ENCODE assay signal across 1 cellular context in genomic region chr14:23610815-23611289, GRCh38.
TF ChIP-seq lines count a peak whose summit lies in the region.

No MANE protein-coding gene starts in this region.

TF ChIP-seq in HepG2, 621 proteins besides CTCF, POLR2A, EP300 and RAD21 (continued from another document and continues in another):
- TF ChIP-seq, protein P1, sequence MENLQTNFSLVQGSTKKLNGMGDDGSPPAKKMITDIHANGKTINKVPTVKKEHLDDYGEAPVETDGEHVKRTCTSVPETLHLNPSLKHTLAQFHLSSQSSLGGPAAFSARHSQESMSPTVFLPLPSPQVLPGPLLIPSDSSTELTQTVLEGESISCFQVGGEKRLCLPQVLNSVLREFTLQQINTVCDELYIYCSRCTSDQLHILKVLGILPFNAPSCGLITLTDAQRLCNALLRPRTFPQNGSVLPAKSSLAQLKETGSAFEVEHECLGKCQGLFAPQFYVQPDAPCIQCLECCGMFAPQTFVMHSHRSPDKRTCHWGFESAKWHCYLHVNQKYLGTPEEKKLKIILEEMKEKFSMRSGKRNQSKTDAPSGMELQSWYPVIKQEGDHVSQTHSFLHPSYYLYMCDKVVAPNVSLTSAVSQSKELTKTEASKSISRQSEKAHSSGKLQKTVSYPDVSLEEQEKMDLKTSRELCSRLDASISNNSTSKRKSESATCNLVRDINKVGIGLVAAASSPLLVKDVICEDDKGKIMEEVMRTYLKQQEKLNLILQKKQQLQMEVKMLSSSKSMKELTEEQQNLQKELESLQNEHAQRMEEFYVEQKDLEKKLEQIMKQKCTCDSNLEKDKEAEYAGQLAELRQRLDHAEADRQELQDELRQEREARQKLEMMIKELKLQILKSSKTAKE (CRISPR knock-in tag; IDR thresholded peaks at IDR 0.05; ENCODE audit: borderline replicate concordance) = no peak
- TF ChIP-seq TOPORS (CRISPR knock-in tag; IDR thresholded peaks at IDR 0.05) (no peak), RFX3 (CRISPR knock-in tag; IDR thresholded peaks at IDR 0.05) (peak; percentile 18; the same call in 1 of the 2 replicates), MYNN (CRISPR knock-in tag; IDR thresholded peaks at IDR 0.05; ENCODE audit: low read depth) (0 out of 2 replicates have a peak, but pooled peaks have one; percentile 40), SALL1 (CRISPR knock-in tag; IDR thresholded peaks at IDR 0.05) (no peak), ZNF326 (CRISPR knock-in tag; IDR thresholded peaks at IDR 0.05; ENCODE audit: borderline replicate concordance) (no peak), HNF4A (CRISPR knock-in tag; IDR thresholded peaks at IDR 0.05) (no peak), HNRNPH1 (optimal IDR thresholded peaks at IDR 0.05; ENCODE audit: low read depth, low read length) (no peak), CSRNP1 (CRISPR knock-in tag; IDR thresholded peaks at IDR 0.05) (no peak), ZNF383 (CRISPR knock-in tag; IDR thresholded peaks at IDR 0.05; ENCODE audit: borderline replicate concordance) (peak; percentile 98; the same call in 1 of the 2 replicates), DPF2 (CRISPR knock-in tag; IDR thresholded peaks at IDR 0.05; ENCODE audit: borderline replicate concordance, low read depth) (no peak), PAWR (CRISPR knock-in tag; IDR thresholded peaks at IDR 0.05; ENCODE audit: borderline replicate concordance) (no peak), HMG20A (CRISPR knock-in tag; IDR thresholded peaks at IDR 0.05; ENCODE audit: borderline replicate concordance) (no peak), ZNF749 (CRISPR knock-in tag; IDR thresholded peaks at IDR 0.05; ENCODE audit: borderline replicate concordance) (0 out of 2 replicates have a peak, but pooled peaks have one; percentile 6), ZNF10 (CRISPR knock-in tag; IDR thresholded peaks at IDR 0.05; ENCODE audit: borderline replicate concordance, low read depth) (no peak), PRDM15 (CRISPR knock-in tag; IDR thresholded peaks at IDR 0.05) (no peak), JARID2 (CRISPR knock-in tag; IDR thresholded peaks at IDR 0.05; ENCODE audit: insufficient replicate concordance) (no peak), DMTF1 (CRISPR knock-in tag; IDR thresholded peaks at IDR 0.05) (no peak), ZNF318 (CRISPR knock-in tag; IDR thresholded peaks at IDR 0.05) (0 out of 2 replicates have a peak, but pooled peaks have one; percentile 73), THAP7 (CRISPR knock-in tag; IDR thresholded peaks at IDR 0.05) (0 out of 2 replicates have a peak, but pooled peaks have one; percentile 39), ARNTL (CRISPR knock-in tag; IDR thresholded peaks at IDR 0.05) (0 out of 2 replicates have a peak, but pooled peaks have one; percentile 13), SOX13 (IDR thresholded peaks at IDR 0.05) (no peak), SOX13 (CRISPR knock-in tag; conservative IDR thresholded peaks at IDR 0.05 in 1 of 2, IDR thresholded peaks at IDR 0.05 in 1 of 2) (no peak), ZNF614 (CRISPR knock-in tag; IDR thresholded peaks at IDR 0.05; ENCODE audit: borderline replicate concordance) (no peak), KDM2A (CRISPR knock-in tag; IDR thresholded peaks at IDR 0.05; ENCODE audit: borderline replicate concordance, low read depth) (0 out of 2 replicates have a peak, but pooled peaks have one; percentile 12), SAP130 (CRISPR knock-in tag; IDR thresholded peaks at IDR 0.05; ENCODE audit: low read depth) (no peak), CENPX (CRISPR knock-in tag; IDR thresholded peaks at IDR 0.05) (no peak), ZXDC (CRISPR knock-in tag; IDR thresholded peaks at IDR 0.05) (peak; percentile 59; the same call in 1 of the 2 replicates), ZNF329 (CRISPR knock-in tag; IDR thresholded peaks at IDR 0.05; ENCODE audit: low read depth) (0 out of 2 replicates have a peak, but pooled peaks have one; percentile 18), PHF8 (CRISPR knock-in tag; IDR thresholded peaks at IDR 0.05) (0 out of 2 replicates have a peak, but pooled peaks have one; percentile 1)
- TF ChIP-seq, protein P2, sequence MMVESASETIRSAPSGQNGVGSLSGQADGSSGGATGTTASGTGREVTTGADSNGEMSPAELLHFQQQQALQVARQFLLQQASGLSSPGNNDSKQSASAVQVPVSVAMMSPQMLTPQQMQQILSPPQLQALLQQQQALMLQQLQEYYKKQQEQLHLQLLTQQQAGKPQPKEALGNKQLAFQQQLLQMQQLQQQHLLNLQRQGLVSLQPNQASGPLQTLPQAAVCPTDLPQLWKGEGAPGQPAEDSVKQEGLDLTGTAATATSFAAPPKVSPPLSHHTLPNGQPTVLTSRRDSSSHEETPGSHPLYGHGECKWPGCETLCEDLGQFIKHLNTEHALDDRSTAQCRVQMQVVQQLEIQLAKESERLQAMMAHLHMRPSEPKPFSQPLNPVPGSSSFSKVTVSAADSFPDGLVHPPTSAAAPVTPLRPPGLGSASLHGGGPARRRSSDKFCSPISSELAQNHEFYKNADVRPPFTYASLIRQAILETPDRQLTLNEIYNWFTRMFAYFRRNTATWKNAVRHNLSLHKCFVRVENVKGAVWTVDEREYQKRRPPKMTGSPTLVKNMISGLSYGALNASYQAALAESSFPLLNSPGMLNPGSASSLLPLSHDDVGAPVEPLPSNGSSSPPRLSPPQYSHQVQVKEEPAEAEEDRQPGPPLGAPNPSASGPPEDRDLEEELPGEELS (CRISPR knock-in tag; IDR thresholded peaks at IDR 0.05) = no peak
